In genomic region chr3:72938471-72939265, GRCh38 we compare ENCODE assay signal across 1 cellular context.
TF ChIP-seq lines count a peak whose summit lies in the region.

No MANE protein-coding gene starts in this region.

TF ChIP-seq in HCT116, 20 proteins besides CTCF, POLR2A, EP300 and RAD21 (continued from another document):
- TF ChIP-seq CEBPB (IDR thresholded peaks at IDR 0.05; ENCODE audit: low read depth): peak; percentile 48; the same call in 1 of the 2 replicates
- TF ChIP-seq SIN3A (IDR thresholded peaks at IDR 0.05; ENCODE audit: low read depth): no peak
